2 cellular contexts compared by ENCODE assay signal in genomic region chr1:19465123-19465522, GRCh38.
TF ChIP-seq lines count a peak whose summit lies in the region.

No MANE protein-coding gene starts in this region.

TF ChIP-seq in liver, 16 proteins besides CTCF, POLR2A, EP300 and RAD21:
- TF ChIP-seq REST (IDR thresholded peaks at IDR 0.05) (no peak), ATF3 (IDR thresholded peaks at IDR 0.05) (no peak), HNF4G (IDR thresholded peaks at IDR 0.05) (no peak), GABPA (IDR thresholded peaks at IDR 0.05 in 1 of 2, conservative IDR thresholded peaks at IDR 0.05 in 1 of 2) (no peak), NR2F2 (IDR thresholded peaks at IDR 0.05) (no peak), MAX (IDR thresholded peaks at IDR 0.05) (no peak), ZBTB33 (IDR thresholded peaks at IDR 0.05) (no peak), SP1 (IDR thresholded peaks at IDR 0.05) (no peak), JUND (IDR thresholded peaks at IDR 0.05) (no peak), EGR1 (IDR thresholded peaks at IDR 0.05; ENCODE audit: low read depth in 2 of 2) (no peak), TAF1 (conservative IDR thresholded peaks at IDR 0.05) (no peak), RXRA (IDR thresholded peaks at IDR 0.05) (no peak), YY1 (IDR thresholded peaks at IDR 0.05) (no peak)

TF ChIP-seq in HepG2, 621 proteins besides CTCF, POLR2A, EP300 and RAD21:
- TF ChIP-seq ZNF407 (CRISPR knock-in tag; IDR thresholded peaks at IDR 0.05; ENCODE audit: not compliant biosample characterization), result no peak
- no peak for TF ChIP-seq NR2F6 (IDR thresholded peaks at IDR 0.05)
- no peak for TF ChIP-seq NR2F6 (CRISPR knock-in tag; IDR thresholded peaks at IDR 0.05)
- TF ChIP-seq MXD3 (CRISPR knock-in tag; IDR thresholded peaks at IDR 0.05), result no peak
- no peak for TF ChIP-seq GZF1 (CRISPR knock-in tag; IDR thresholded peaks at IDR 0.05)
- TF ChIP-seq ZMAT3 (CRISPR knock-in tag; conservative IDR thresholded peaks at IDR 0.05), result no peak
- TF ChIP-seq ZNF558 (CRISPR knock-in tag; IDR thresholded peaks at IDR 0.05; ENCODE audit: borderline replicate concordance), result no peak
- no peak for TF ChIP-seq NCOA1 (CRISPR knock-in tag; IDR thresholded peaks at IDR 0.05)
- TF ChIP-seq ZUFSP (CRISPR knock-in tag; IDR thresholded peaks at IDR 0.05; ENCODE audit: borderline replicate concordance), result no peak
- TF ChIP-seq RERE (CRISPR knock-in tag; IDR thresholded peaks at IDR 0.05; ENCODE audit: low read depth), result no peak
- TF ChIP-seq BCLAF1 (IDR thresholded peaks at IDR 0.05), result no peak
- no peak for TF ChIP-seq ZNF382 (CRISPR knock-in tag; IDR thresholded peaks at IDR 0.05; ENCODE audit: borderline replicate concordance)
- TF ChIP-seq ZFP62 (CRISPR knock-in tag; IDR thresholded peaks at IDR 0.05), result no peak
- TF ChIP-seq EHMT2 (IDR thresholded peaks at IDR 0.05; ENCODE audit: borderline replicate concordance, low read depth, low read length), result no peak
- TF ChIP-seq ZNF576 (CRISPR knock-in tag; IDR thresholded peaks at IDR 0.05), result no peak
- TF ChIP-seq GTF2F1 (IDR thresholded peaks at IDR 0.05; ENCODE audit: low read length), result no peak
- no peak for TF ChIP-seq ZNF788 (CRISPR knock-in tag; IDR thresholded peaks at IDR 0.05; ENCODE audit: borderline replicate concordance)
- TF ChIP-seq NPAS2 (CRISPR knock-in tag; IDR thresholded peaks at IDR 0.05; ENCODE audit: borderline replicate concordance), result no peak
- no peak for TF ChIP-seq ZNF549 (CRISPR knock-in tag; IDR thresholded peaks at IDR 0.05)
